8 cellular contexts compared by ENCODE assay signal in genomic region chr2:73986085-73986680, GRCh38. TPM values are rescaled to one million over a fixed set of nuclear protein-coding genes. Genes with fewer than 3 reads are reported as not detected.
DNase-seq lines count a peak whose midpoint lies in the region; ATAC-seq and TF ChIP-seq lines count a peak whose summit lies in the region.

No MANE protein-coding gene starts in this region.

- POLR2A ChIA-PET in SK-N-SH (lab: Yijun Ruan, JAX): interaction anchor here (0.6 to 1.7 kb wide), 2 partner anchors 14 to 16 kb away, joined by 3 to 5 read pairs; no protein-coding TSS in a partner anchor

- H4K20me1 ChIP-seq in SK-N-SH (ENCODE audit: insufficient read depth): peaks cover 11% of the 10 kb centered on the region; the same call in 1 of the 2 replicates

- H3K9ac ChIP-seq in SK-N-SH: peak overlapping the region; percentile 76; the same call in 1 of the 2 replicates
- H3K9ac ChIP-seq in iPS-18a (ENCODE audit: low read length): peak overlapping the region; percentile 76

- DNase-seq in SK-N-SH: no peak
- peak; percentile 68 to 69 for DNase-seq in activated T-cell treated with anti-CD3 and anti-CD28 coated beads, Interleukin-2, amount 50 U/mL, for 48 hours
- DNase-seq in stimulated activated naive CD8-positive, alpha-beta T cell treated with anti-CD3 and anti-CD28 coated beads, Interleukin-15, amount 100 ng/mL, for 72 hours: peak; percentile 57 to 58
- DNase-seq in NCI-H2029 treated with DMSO at 0.1 percent for 48 hours (lab: John Stamatoyannopoulos, UW): no peak
- no peak for DNase-seq in KG1 (lab: John Stamatoyannopoulos, UW)

- peak overlapping the region; percentile 95 to 98 for H3K4me3 Mint-ChIP-seq in stimulated activated naive CD8-positive, alpha-beta T cell treated with anti-CD3 and anti-CD28 coated beads, Interleukin-15, amount 100 ng/mL, for 72 hours

- no peak for TF ChIP-seq EP300 in SK-N-SH (IDR thresholded peaks at IDR 0.05; ENCODE audit: borderline replicate concordance in 1 of 2, low read depth in 1 of 2, low read length in 1 of 2)

- H3K4me3 ChIP-seq in SK-N-SH (ENCODE audit: low read depth in 2 of 2, low read length in 1 of 2) (peak overlapping the region; percentile 66 to 69), iPS-18a (ENCODE audit: low read length) (peak overlapping the region; percentile 74)

- no peaks in the 10 kb centered on the region for H3K9me2 ChIP-seq in SK-N-SH

- H3K27ac Mint-ChIP-seq in stimulated activated naive CD8-positive, alpha-beta T cell treated with anti-CD3 and anti-CD28 coated beads, Interleukin-15, amount 100 ng/mL, for 72 hours: peak overlapping the region; percentile 88 to 98

- H3F3A ChIP-seq in SK-N-SH (replicated peaks; ENCODE audit: insufficient read depth): peaks cover 13% of the 10 kb centered on the region

- peak overlapping the region; percentile 82 for H2AFZ ChIP-seq in SK-N-SH (ENCODE audit: low read depth)

- ATAC-seq in SK-N-SH treated with all-trans-retinoic acid at 6 μM for 48 hours: no peak
- peak; percentile 57 for ATAC-seq in stimulated activated naive CD8-positive, alpha-beta T cell treated with anti-CD3 and anti-CD28 coated beads, Interleukin-15, amount 100 ng/mL, for 72 hours
- ATAC-seq in GM21423 (IDR thresholded peaks at IDR 0.05; ENCODE audit: unreplicated experiment): no peak

- TF ChIP-seq CTCF in SK-N-SH (IDR thresholded peaks at IDR 0.05): no peak

- CTCF ChIA-PET in SK-N-SH (lab: Yijun Ruan, JAX): interaction anchor here (1.5 to 2.0 kb wide), 2 partner anchors 22 to 162 kb away, joined by 6 to 7 read pairs; no protein-coding TSS in a partner anchor

- no peaks in the 10 kb centered on the region for H3K27me3 Mint-ChIP-seq in stimulated activated naive CD8-positive, alpha-beta T cell treated with anti-CD3 and anti-CD28 coated beads, Interleukin-15, amount 100 ng/mL, for 72 hours

- H3K79me2 ChIP-seq in SK-N-SH (ENCODE audit: insufficient read depth): peaks cover 38% of the 10 kb centered on the region; the same call in 1 of the 2 replicates

- TF ChIP-seq RAD21 in SK-N-SH (IDR thresholded peaks at IDR 0.05; ENCODE audit: low read length): no peak

- H3K9me3 Mint-ChIP-seq in stimulated activated naive CD8-positive, alpha-beta T cell treated with anti-CD3 and anti-CD28 coated beads, Interleukin-15, amount 100 ng/mL, for 72 hours: peaks cover 7 to 8% of the 10 kb centered on the region in 2 donors

- H3K27me3 ChIP-seq in SK-N-SH (ENCODE audit: insufficient read depth) (no peaks in the 10 kb centered on the region), iPS-18a (ENCODE audit: control insufficient read depth, insufficient read depth, low read length) (peaks cover 30% of the 10 kb centered on the region)

- 92% methylated on average over 17 of the region's 21 CpGs for WGBS in SK-N-SH (ENCODE audit: low lambda C conversion rate)

- H3K4me1 ChIP-seq in SK-N-SH (ENCODE audit: control insufficient read depth in 1 of 2, insufficient read depth in 2 of 2, low read depth in 1 of 2, low read length in 1 of 2) (peaks cover 6 to 54% of the 10 kb centered on the region in 2 experiments; a peak in 3 of 4 replicates), iPS-18a (ENCODE audit: control insufficient read depth, low read depth, low read length) (peaks cover 24% of the 10 kb centered on the region)

- H3K36me3 ChIP-seq in SK-N-SH (replicated peaks in 1 of 2; ENCODE audit: control insufficient read depth in 1 of 2, insufficient read depth in 2 of 2, low read length in 1 of 2) (peaks cover 3 to 7% of the 10 kb centered on the region in 2 experiments), iPS-18a (ENCODE audit: control insufficient read depth, low read depth, low read length) (peaks cover 8% of the 10 kb centered on the region)

- H3K4me1 Mint-ChIP-seq in stimulated activated naive CD8-positive, alpha-beta T cell treated with anti-CD3 and anti-CD28 coated beads, Interleukin-15, amount 100 ng/mL, for 72 hours: peaks cover 77% of the 10 kb centered on the region

- H3K9me3 ChIP-seq in SK-N-SH (no peaks in the 10 kb centered on the region), iPS-18a (ENCODE audit: control insufficient read depth, low read depth, low read length) (no peaks in the 10 kb centered on the region)

- H3K27ac ChIP-seq in SK-N-SH (ENCODE audit: low read depth in 2 of 2, low read length in 1 of 2): peak overlapping the region in 1 of 2 experiments; percentile 91; a peak in 1 of 4 replicates
- H3K27ac ChIP-seq in iPS-18a (ENCODE audit: low read length): no peak overlapping the region

- H3K4me2 ChIP-seq in SK-N-SH: peak overlapping the region; percentile 88

TF ChIP-seq in SK-N-SH, 30 proteins besides CTCF, POLR2A, EP300 and RAD21 (continues in another document):
- TF ChIP-seq JUND (IDR thresholded peaks at IDR 0.05) (no peak), GATA2 (CRISPR knock-in tag; IDR thresholded peaks at IDR 0.05) (no peak), MAX (IDR thresholded peaks at IDR 0.05; ENCODE audit: low read depth) (no peak), ZBTB33 (IDR thresholded peaks at IDR 0.05; ENCODE audit: borderline replicate concordance, low read depth) (no peak), TAF1 (IDR thresholded peaks at IDR 0.05; ENCODE audit: borderline replicate concordance, low read depth, low read length) (no peak), USF1 (IDR thresholded peaks at IDR 0.05; ENCODE audit: borderline replicate concordance, low read depth) (no peak), TEAD4 (IDR thresholded peaks at IDR 0.05; ENCODE audit: borderline replicate concordance, insufficient read depth) (no peak)

TF ChIP-seq in SK-N-SH treated with all-trans-retinoic acid at 6 μM for 48 hours, 23 proteins besides CTCF, POLR2A, EP300 and RAD21:
- no peak for TF ChIP-seq TSHZ2 (CRISPR knock-in tag; IDR thresholded peaks at IDR 0.05)
- TF ChIP-seq ISL1 (CRISPR knock-in tag; IDR thresholded peaks at IDR 0.05): no peak
- TF ChIP-seq ZNF565 (CRISPR knock-in tag; conservative IDR thresholded peaks at IDR 0.05; ENCODE audit: low read depth): no peak
- TF ChIP-seq TCF4 (CRISPR knock-in tag; IDR thresholded peaks at IDR 0.05; ENCODE audit: borderline replicate concordance): no peak
- TF ChIP-seq GLIS3 (CRISPR knock-in tag; IDR thresholded peaks at IDR 0.05): no peak
- no peak for TF ChIP-seq SNAI2 (CRISPR knock-in tag; IDR thresholded peaks at IDR 0.05)

RNA-seq across cellular contexts. Expression of gene TET3, which starts 1.5 kb away (rescaled TPM):
- 1.6 TPM in 2 replicates for polyA plus RNA-seq in SK-N-SH (2012; rRNA removed)
- 1.5 and 1.6 TPM in 2 replicates for polyA plus RNA-seq in SK-N-SH (2012; cell fraction: cytosol; rRNA removed)
- 7.2 and 8.0 TPM in 2 replicates for polyA plus RNA-seq in SK-N-SH (2012; cell fraction: nucleus; rRNA removed)

RNA-seq across cellular contexts. Expression of gene DGUOK, which starts 59.5 kb away (rescaled TPM):
- polyA plus RNA-seq in SK-N-SH (2012; rRNA removed): 122 and 130 TPM in 2 replicates
- 128 and 130 TPM in 2 replicates for polyA plus RNA-seq in SK-N-SH (2012; cell fraction: cytosol; rRNA removed)
- polyA plus RNA-seq in SK-N-SH (2012; cell fraction: nucleus; rRNA removed): 56.8 and 62.7 TPM in 2 replicates

Comparison
In these comparisons a context has a peak if more than half of its experiments do, and no peak if none do; other contexts are left out.
1. DNase-seq: peak in activated T-cell treated with anti-CD3 and anti-CD28 coated beads, Interleukin-2, amount 50 U/mL, for 48 hours (2 of 2) and stimulated activated naive CD8-positive, alpha-beta T cell treated with anti-CD3 and anti-CD28 coated beads, Interleukin-15, amount 100 ng/mL, for 72 hours (2 of 2); none in SK-N-SH (single experiment), NCI-H2029 treated with DMSO at 0.1 percent for 48 hours (single experiment) and KG1 (single experiment).